In genomic region chr6:88865275-88865674, GRCh38 we compare ENCODE assay signal across 1 cellular context.
TF ChIP-seq lines count a peak whose summit lies in the region.

No MANE protein-coding gene starts in this region.

TF ChIP-seq in WTC11, 78 proteins besides CTCF, POLR2A, EP300 and RAD21 (continued from another document):
- TF ChIP-seq, protein P1, sequence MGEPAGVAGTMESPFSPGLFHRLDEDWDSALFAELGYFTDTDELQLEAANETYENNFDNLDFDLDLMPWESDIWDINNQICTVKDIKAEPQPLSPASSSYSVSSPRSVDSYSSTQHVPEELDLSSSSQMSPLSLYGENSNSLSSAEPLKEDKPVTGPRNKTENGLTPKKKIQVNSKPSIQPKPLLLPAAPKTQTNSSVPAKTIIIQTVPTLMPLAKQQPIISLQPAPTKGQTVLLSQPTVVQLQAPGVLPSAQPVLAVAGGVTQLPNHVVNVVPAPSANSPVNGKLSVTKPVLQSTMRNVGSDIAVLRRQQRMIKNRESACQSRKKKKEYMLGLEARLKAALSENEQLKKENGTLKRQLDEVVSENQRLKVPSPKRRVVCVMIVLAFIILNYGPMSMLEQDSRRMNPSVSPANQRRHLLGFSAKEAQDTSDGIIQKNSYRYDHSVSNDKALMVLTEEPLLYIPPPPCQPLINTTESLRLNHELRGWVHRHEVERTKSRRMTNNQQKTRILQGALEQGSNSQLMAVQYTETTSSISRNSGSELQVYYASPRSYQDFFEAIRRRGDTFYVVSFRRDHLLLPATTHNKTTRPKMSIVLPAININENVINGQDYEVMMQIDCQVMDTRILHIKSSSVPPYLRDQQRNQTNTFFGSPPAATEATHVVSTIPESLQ (CRISPR knock-in tag; IDR thresholded peaks at IDR 0.05) = no peak
- TF ChIP-seq GTF2I (CRISPR knock-in tag; conservative IDR thresholded peaks at IDR 0.05) = no peak
